15 cellular contexts compared by ENCODE assay signal in the genomic region with DNA sequence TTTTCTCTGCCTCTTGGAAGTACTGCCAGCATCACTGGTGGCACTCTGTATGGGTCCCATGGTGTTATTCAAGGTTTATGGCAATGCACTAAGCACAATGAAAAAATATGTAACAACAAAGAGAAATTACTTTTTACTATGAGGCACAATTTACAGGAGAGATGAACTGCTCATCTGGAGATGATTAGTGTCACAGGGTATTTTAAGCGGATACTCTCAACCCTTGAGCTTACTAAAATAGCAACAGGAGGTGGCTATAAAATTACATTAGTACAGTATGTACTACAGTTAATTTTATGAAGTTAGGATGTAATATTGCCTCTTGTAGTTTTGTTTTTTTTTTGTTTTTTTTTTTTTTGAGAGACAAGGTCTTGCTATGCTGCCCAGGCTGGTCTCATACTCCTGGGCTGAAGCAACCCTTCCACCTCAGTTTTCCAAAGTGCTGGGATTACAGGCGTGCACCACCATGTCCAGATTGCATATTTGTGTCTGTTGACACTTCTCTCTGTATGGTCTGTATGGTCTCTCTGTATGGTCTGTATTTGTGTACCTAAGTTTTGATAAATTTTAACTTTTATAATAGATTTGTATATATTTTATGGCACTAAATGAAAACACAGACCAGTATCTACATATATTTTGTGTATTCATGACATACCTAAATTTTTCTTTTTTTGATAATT.
"Had no signal": no experiment of that assay in that cellular context is flagged by ENCODE, and none has a peak within 500 bp of the region (broad histone marks: within the 10 kb centered on the region; RNA-seq: fewer than 3 reads in every experiment).

No MANE protein-coding gene starts in this region.

- DNase-seq: activated CD4-positive, alpha-beta T cell treated with anti-CD3 and anti-CD28 coated beads for 48 hours; activated CD8-positive, alpha-beta memory T cell treated with anti-CD3 and anti-CD28 coated beads, Interleukin-2, amount 50 U/mL, for 48 hours; activated CD8-positive, alpha-beta T cell treated with anti-CD3 and anti-CD28 coated beads, Interleukin-2, amount 10 ng/mL, durations not matched to agents 7 days and 5 days; activated naive CD4-positive, alpha-beta T cell; left colon; mammary epithelial cell; nephron progenitor cell; ovary; stimulated activated CD4-positive, alpha-beta T cell treated with anti-CD3 and anti-CD28 coated beads, Interleukin-2, amount 100 ng/mL, for 24 hours; stimulated activated naive B cell treated with anti-CD40 and anti-IgM and Interleukin-4, amounts not matched to agents 10 μg/mL and 1 μg/mL and 100 μg/mL, for 72 hours; trophoblast cell had no signal

- FAIRE-seq: astrocyte, colon had no signal

- H3K27me3 ChIP-seq: esophagus muscularis mucosa, ovary had no signal

- H3K36me3 ChIP-seq: ovary had no signal

- H3K27ac ChIP-seq: esophagus muscularis mucosa, ovary had no signal

- ATAC-seq: activated CD8-positive, alpha-beta T cell treated with anti-CD3 and anti-CD28 coated beads, Interleukin-2, amount 10 ng/mL, durations not matched to agents 7 days and 5 days; left colon; stimulated activated naive B cell treated with anti-CD40 and anti-IgM and Interleukin-4, amounts not matched to agents 10 μg/mL and 1 μg/mL and 100 μg/mL, for 72 hours; WTC11 had no signal

- H3K4me3 ChIP-seq: esophagus muscularis mucosa, ovary had no signal

- H3K9me3 ChIP-seq: esophagus muscularis mucosa, ovary had no signal
